ENCODE assay signal across 28 cellular contexts in the genomic region with DNA sequence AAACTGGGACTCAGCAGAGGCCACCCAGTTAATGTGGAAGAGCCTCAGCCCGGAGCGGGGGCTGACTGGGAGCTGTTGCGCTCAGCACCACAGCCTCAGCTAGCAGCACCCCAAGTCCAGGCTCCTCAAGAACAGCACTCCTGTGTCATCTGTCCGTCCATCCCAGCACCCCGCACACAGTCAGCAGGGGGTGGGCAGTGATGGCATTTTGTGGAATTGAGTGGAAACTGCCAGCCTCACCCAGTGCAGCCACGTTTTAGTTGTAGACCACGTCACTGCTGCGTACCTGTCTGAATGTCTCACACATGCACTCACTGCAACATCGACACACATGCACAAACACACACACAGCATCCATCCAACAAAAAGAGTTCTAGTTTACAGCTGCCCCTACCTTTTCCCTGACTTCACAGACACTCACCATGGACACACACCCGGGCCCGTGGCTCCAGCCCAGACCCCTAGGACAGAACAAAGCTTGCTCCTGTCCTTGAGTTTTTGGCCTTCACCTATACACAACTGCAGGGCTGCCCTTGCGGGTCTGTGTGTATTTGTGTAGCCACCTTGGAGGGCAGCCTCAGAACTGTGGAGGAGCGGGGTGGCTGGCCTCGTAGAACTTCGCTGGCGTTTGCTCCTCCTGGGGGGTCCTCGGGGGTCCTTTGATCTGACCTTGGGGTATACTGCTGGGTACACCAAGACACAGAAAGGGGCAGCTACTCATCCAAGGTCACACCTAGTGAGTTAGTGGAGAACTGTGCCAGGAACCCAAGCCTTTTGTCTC. TPM values are rescaled to one million over a fixed set of nuclear protein-coding genes. Genes with fewer than 3 reads are reported as not detected.
"Had no signal": no experiment of that assay in that cellular context is flagged by ENCODE, and none has a peak within 500 bp of the region (broad histone marks: within the 10 kb centered on the region; RNA-seq: fewer than 3 reads in every experiment).

No MANE protein-coding gene starts in this region.

- ATAC-seq: activated CD4-positive, CD25-positive, alpha-beta regulatory T cell treated with anti-CD3 and anti-CD28 coated beads, Interleukin-2, amount 50 U/mL, for 24 hours; left cardiac atrium; left ventricle myocardium superior; naive thymus-derived CD4-positive, alpha-beta T cell; sciatic nerve; stimulated activated memory B cell treated with anti-CD40 and anti-IgM and Interleukin-4, amounts not matched to agents 10 μg/mL and 1 μg/mL and 100 μg/mL, for 72 hours; stimulated activated naive CD8-positive, alpha-beta T cell treated with anti-CD3 and anti-CD28 coated beads, Interleukin-15, amount 100 ng/mL, for 72 hours; T-helper 17 cell had no signal

- H3K27ac ChIP-seq: brain microvascular endothelial cell, WERI-Rb-1 had no signal

- DNase-seq: activated CD4-positive, alpha-beta T cell treated with anti-CD3 and anti-CD28 coated beads for 48 hours; activated CD4-positive, alpha-beta T cell treated with anti-CD3 and anti-CD28 coated beads, Interleukin-2, amount 50 U/mL, for 48 hours; activated CD8-positive, alpha-beta memory T cell treated with anti-CD3 and anti-CD28 coated beads for 24 hours; activated effector memory CD4-positive, alpha-beta T cell treated with anti-CD3 and anti-CD28 coated beads, Interleukin-2, amount 50 U/mL, for 16 hours; activated naive CD4-positive, alpha-beta T cell treated with anti-CD3 and anti-CD28 coated beads for 36 hours; activated naive CD8-positive, alpha-beta T cell treated with anti-CD3 and anti-CD28 coated beads for 36 hours; amniotic stem cell; brain microvascular endothelial cell; central memory CD4-positive, alpha-beta T cell; foreskin fibroblast; islet precursor cell; left cardiac atrium; left ventricle myocardium superior; mammary epithelial cell; naive thymus-derived CD4-positive, alpha-beta T cell; small intestine; stimulated activated CD4-positive, alpha-beta T cell treated with anti-CD3 and anti-CD28 coated beads, Interleukin-1b, Interleukin-23, amount 100 ng/mL, for 48 hours; stimulated activated CD4-positive, alpha-beta T cell treated with anti-CD3 and anti-CD28 coated beads, Interleukin-4, amount 100 ng/mL, for 4 hours; stimulated activated CD8-positive, alpha-beta memory T cell treated with anti-CD3 and anti-CD28 coated beads, Interleukin-4, amount 100 ng/mL, for 48 hours; stimulated activated naive CD8-positive, alpha-beta T cell treated with anti-CD3 and anti-CD28 coated beads, Interleukin-15, amount 100 ng/mL, for 72 hours; T-helper 17 cell; T1000; tibial artery; WERI-Rb-1 had no signal

- H3K27ac Mint-ChIP-seq: activated naive CD4-positive, alpha-beta T cell treated with anti-CD3 and anti-CD28 coated beads for 36 hours; activated naive CD8-positive, alpha-beta T cell treated with anti-CD3 and anti-CD28 coated beads for 36 hours; mesothelial cell of epicardium; naive thymus-derived CD4-positive, alpha-beta T cell; stimulated activated memory B cell treated with anti-CD40 and anti-IgM and Interleukin-4, amounts not matched to agents 10 μg/mL and 1 μg/mL and 100 μg/mL, for 72 hours; stimulated activated naive CD8-positive, alpha-beta T cell treated with anti-CD3 and anti-CD28 coated beads, Interleukin-15, amount 100 ng/mL, for 72 hours; T-helper 17 cell had no signal

- H3K36me3 Mint-ChIP-seq: activated naive CD8-positive, alpha-beta T cell treated with anti-CD3 and anti-CD28 coated beads for 36 hours; mesothelial cell of epicardium; naive thymus-derived CD4-positive, alpha-beta T cell; stimulated activated memory B cell treated with anti-CD40 and anti-IgM and Interleukin-4, amounts not matched to agents 10 μg/mL and 1 μg/mL and 100 μg/mL, for 72 hours had no signal

- H3K9me3 Mint-ChIP-seq: activated naive CD4-positive, alpha-beta T cell treated with anti-CD3 and anti-CD28 coated beads for 36 hours; activated naive CD8-positive, alpha-beta T cell treated with anti-CD3 and anti-CD28 coated beads for 36 hours; mesothelial cell of epicardium; stimulated activated memory B cell treated with anti-CD40 and anti-IgM and Interleukin-4, amounts not matched to agents 10 μg/mL and 1 μg/mL and 100 μg/mL, for 72 hours; stimulated activated naive CD8-positive, alpha-beta T cell treated with anti-CD3 and anti-CD28 coated beads, Interleukin-15, amount 100 ng/mL, for 72 hours had no signal

- H3K4me3 ChIP-seq: tibial artery had no signal

- H3K4me3 Mint-ChIP-seq: activated naive CD4-positive, alpha-beta T cell treated with anti-CD3 and anti-CD28 coated beads for 36 hours; activated naive CD8-positive, alpha-beta T cell treated with anti-CD3 and anti-CD28 coated beads for 36 hours; mesothelial cell of epicardium; naive thymus-derived CD4-positive, alpha-beta T cell; stimulated activated memory B cell treated with anti-CD40 and anti-IgM and Interleukin-4, amounts not matched to agents 10 μg/mL and 1 μg/mL and 100 μg/mL, for 72 hours; stimulated activated naive CD8-positive, alpha-beta T cell treated with anti-CD3 and anti-CD28 coated beads, Interleukin-15, amount 100 ng/mL, for 72 hours; T-helper 17 cell had no signal

- H3K9me3 ChIP-seq: tibial artery had no signal

- H3K27me3 ChIP-seq: tibial artery had no signal

- H3K36me3 ChIP-seq: brain microvascular endothelial cell, tibial artery, WERI-Rb-1 had no signal

RNA-seq across cellular contexts. Expression of gene KCNQ4, which starts 5.2 kb away (rescaled TPM):
- total RNA-seq: mammary epithelial cell had no signal
